In genomic region chr20:43920797-43921196, GRCh38 we compare ENCODE assay signal across 19 cellular contexts. TPM values are rescaled to one million over a fixed set of nuclear protein-coding genes. Genes with fewer than 3 reads are reported as not detected.
DNase-seq lines count a peak whose midpoint lies in the region; ATAC-seq, FAIRE-seq and TF ChIP-seq lines count a peak whose summit lies in the region.
"Had no signal": no experiment of that assay in that cellular context is flagged by ENCODE, and none has a peak within 500 bp of the region (broad histone marks: within the 10 kb centered on the region; RNA-seq: fewer than 3 reads in every experiment).

No MANE protein-coding gene starts in this region.

- H3K79me2 ChIP-seq in OCI-LY3 (ENCODE audit: low read length): peaks cover 100% of the 10 kb centered on the region

- TF ChIP-seq RAD21 in A549 (conservative IDR thresholded peaks at IDR 0.05 in 1 of 2, IDR thresholded peaks at IDR 0.05 in 1 of 2): no peak

- FAIRE-seq in A549 (lab: Jason Lieb, UNC) (no peak), HTR-8/SVneo (lab: Jason Lieb, UNC) (peak; percentile 4)
- FAIRE-seq: D721Med, H54 had no signal

- no peak for TF ChIP-seq CTCF in A549 (IDR thresholded peaks at IDR 0.05)
- TF ChIP-seq CTCF in OCI-LY3 (IDR thresholded peaks at IDR 0.05; ENCODE audit: low read depth, low read length): no peak
- TF ChIP-seq CTCF in neural crest cell (conservative IDR thresholded peaks at IDR 0.05): no peak

- H3K27me3 ChIP-seq in OCI-LY3 (ENCODE audit: low read depth, low read length): no peaks in the 10 kb centered on the region

- H3K9ac ChIP-seq in OCI-LY3 (ENCODE audit: low read length): no peak overlapping the region
- H3K9ac ChIP-seq: GM23248 had no signal

- no peaks in the 10 kb centered on the region for H3K9me3 Mint-ChIP-seq in neural crest cell
- H3K9me3 Mint-ChIP-seq in T-helper 2 cell treated with Interferon-gamma antibody and Interleukin-4, amounts not matched to agents 5 μg/mL and 100 μg/mL, for 36 hours: no peaks in the 10 kb centered on the region
- H3K9me3 Mint-ChIP-seq: CD4-positive, alpha-beta memory T cell had no signal

- H3K4me2 ChIP-seq in A549 (peak overlapping the region; percentile 1; the same call in 1 of the 3 replicates), OCI-LY3 (ENCODE audit: low read length) (peak overlapping the region; percentile 19)

- peaks cover 73% of the 10 kb centered on the region for H3K27me3 Mint-ChIP-seq in neural crest cell (ENCODE audit: low read depth)
- H3K27me3 Mint-ChIP-seq in T-helper 2 cell treated with Interferon-gamma antibody and Interleukin-4, amounts not matched to agents 5 μg/mL and 100 μg/mL, for 36 hours (ENCODE audit: low read depth): peaks cover 54% of the 10 kb centered on the region

- DNase-seq in A549 (ENCODE audit: low read depth in 1 of 2, low spot score in 1 of 2) (no peak), HTR-8/SVneo (ENCODE audit: insufficient read length, low spot score) (no peak), neural crest cell (ENCODE audit: low read depth, low spot score) (no peak)
- DNase-seq in activated naive CD4-positive, alpha-beta T cell treated with anti-CD3 and anti-CD28 coated beads, Interleukin-2, amount 50 U/mL, for 16 hours: no peak
- no peak for DNase-seq in stimulated activated CD4-positive, alpha-beta T cell treated with anti-CD3 and anti-CD28 coated beads, Interleukin-15, amount 100 ng/mL, for 24 hours
- no peak for DNase-seq in T-helper 2 cell treated with Interferon-gamma antibody and Interleukin-4, amounts not matched to agents 5 μg/mL and 100 μg/mL, for 36 hours (ENCODE audit: low spot score)
- no peak for DNase-seq in effector CD4-positive, alpha-beta T cell
- DNase-seq: 8988T; ACHN; C1 segment of cervical spinal cord; CD4-positive, alpha-beta memory T cell; COR-L47; DMS53; GF-D8; GM23248 had no signal

- H3K27ac ChIP-seq in A549 (peak overlapping the region in 1 of 2 experiments; percentile 52; a peak in 2 of 6 replicates), OCI-LY3 (ENCODE audit: low read length) (no peak overlapping the region)
- H3K27ac ChIP-seq: GM23248 had no signal

- no peak overlapping the region for H3K4me3 ChIP-seq in A549
- no peak overlapping the region for H3K4me3 ChIP-seq in OCI-LY3 (ENCODE audit: low read length)
- H3K4me3 ChIP-seq: GM23248 had no signal

- peaks cover 12% of the 10 kb centered on the region for H3K4me1 Mint-ChIP-seq in neural crest cell
- peaks cover 47% of the 10 kb centered on the region for H3K4me1 Mint-ChIP-seq in T-helper 2 cell treated with Interferon-gamma antibody and Interleukin-4, amounts not matched to agents 5 μg/mL and 100 μg/mL, for 36 hours (ENCODE audit: low read depth)

- H3K27ac Mint-ChIP-seq in neural crest cell (ENCODE audit: unreplicated experiment): peak overlapping the region; percentile 64
- H3K27ac Mint-ChIP-seq in T-helper 2 cell treated with Interferon-gamma antibody and Interleukin-4, amounts not matched to agents 5 μg/mL and 100 μg/mL, for 36 hours: no peak overlapping the region
- H3K27ac Mint-ChIP-seq: B cell had no signal

- H3K9me3 ChIP-seq in A549 (no peaks in the 10 kb centered on the region), OCI-LY3 (ENCODE audit: insufficient read depth, low read length) (no peaks in the 10 kb centered on the region)

- no peak for ATAC-seq in A549

- no peak for TF ChIP-seq POLR2A in A549 (IDR thresholded peaks at IDR 0.05; ENCODE audit: low read length)

- POLR2A ChIA-PET in A549 (lab: Yijun Ruan, JAX): no interaction called here

- no peak for TF ChIP-seq EP300 in A549 (IDR thresholded peaks at IDR 0.05)

- no peaks in the 10 kb centered on the region for H3K36me3 Mint-ChIP-seq in neural crest cell (ENCODE audit: low read depth)
- peaks cover 8% of the 10 kb centered on the region for H3K36me3 Mint-ChIP-seq in T-helper 2 cell treated with Interferon-gamma antibody and Interleukin-4, amounts not matched to agents 5 μg/mL and 100 μg/mL, for 36 hours (ENCODE audit: low read depth)
- H3K36me3 Mint-ChIP-seq: CD4-positive, alpha-beta memory T cell had no signal

- H2AFZ ChIP-seq in OCI-LY3 (ENCODE audit: low read depth, low read length): no peak overlapping the region
- H2AFZ ChIP-seq: GM23248 had no signal

- peaks cover 22% of the 10 kb centered on the region for H3K36me3 ChIP-seq in OCI-LY3 (replicated peaks; ENCODE audit: low read depth, low read length)

- CTCF ChIA-PET in A549 (lab: Yijun Ruan, JAX): interaction anchor here (0.8 to 1.8 kb wide), 2 partner anchors 15 to 19 kb away, joined by 4 to 7 read pairs; no protein-coding TSS in a partner anchor

- peaks cover 91% of the 10 kb centered on the region for H4K20me1 ChIP-seq in OCI-LY3 (ENCODE audit: insufficient read depth, low read length)

- peaks cover 29% of the 10 kb centered on the region for H3K4me1 ChIP-seq in A549
- H3K4me1 ChIP-seq in OCI-LY3 (ENCODE audit: low read length): peaks cover 62% of the 10 kb centered on the region

- WGBS in A549 (ENCODE audit: missing lambda C conversion rate): 89% methylated on average over 3 of the region's 4 CpGs

- no peak overlapping the region for H3K4me3 Mint-ChIP-seq in neural crest cell
- no peak overlapping the region for H3K4me3 Mint-ChIP-seq in T-helper 2 cell treated with Interferon-gamma antibody and Interleukin-4, amounts not matched to agents 5 μg/mL and 100 μg/mL, for 36 hours
- H3K4me3 Mint-ChIP-seq: B cell had no signal

TF ChIP-seq in A549, 52 proteins besides CTCF, POLR2A, EP300 and RAD21:
- no peak for TF ChIP-seq MYC (IDR thresholded peaks at IDR 0.05; ENCODE audit: borderline replicate concordance, low read length)
- TF ChIP-seq PHF8 (IDR thresholded peaks at IDR 0.05; ENCODE audit: borderline replicate concordance, low read depth): no peak
- no peak for TF ChIP-seq HOXB13 (CRISPR knock-in tag; IDR thresholded peaks at IDR 0.05; ENCODE audit: low read depth)
- no peak for TF ChIP-seq EHF (CRISPR knock-in tag; IDR thresholded peaks at IDR 0.05)
- no peak for TF ChIP-seq CEBPB (IDR thresholded peaks at IDR 0.05)
- TF ChIP-seq NR3C1 (IDR thresholded peaks at IDR 0.05): no peak
- no peak for TF ChIP-seq FOSB (CRISPR knock-in tag; IDR thresholded peaks at IDR 0.05)
- no peak for TF ChIP-seq GATA3 (IDR thresholded peaks at IDR 0.05; ENCODE audit: borderline replicate concordance)
- TF ChIP-seq, protein P1, sequence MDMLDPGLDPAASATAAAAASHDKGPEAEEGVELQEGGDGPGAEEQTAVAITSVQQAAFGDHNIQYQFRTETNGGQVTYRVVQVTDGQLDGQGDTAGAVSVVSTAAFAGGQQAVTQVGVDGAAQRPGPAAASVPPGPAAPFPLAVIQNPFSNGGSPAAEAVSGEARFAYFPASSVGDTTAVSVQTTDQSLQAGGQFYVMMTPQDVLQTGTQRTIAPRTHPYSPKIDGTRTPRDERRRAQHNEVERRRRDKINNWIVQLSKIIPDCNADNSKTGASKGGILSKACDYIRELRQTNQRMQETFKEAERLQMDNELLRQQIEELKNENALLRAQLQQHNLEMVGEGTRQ (IDR thresholded peaks at IDR 0.05): no peak
- no peak for TF ChIP-seq CBX2 (IDR thresholded peaks at IDR 0.05; ENCODE audit: borderline replicate concordance, low read depth)
- TF ChIP-seq POLR2AphosphoS2 (conservative IDR thresholded peaks at IDR 0.05; ENCODE audit: low read length): no peak
- no peak for TF ChIP-seq RFX5 (IDR thresholded peaks at IDR 0.05)
- TF ChIP-seq TFCP2L1 (CRISPR knock-in tag; IDR thresholded peaks at IDR 0.05): no peak

RNA-seq across cellular contexts. Expression of gene TOX2, which starts 6.1 kb away (rescaled TPM):
- polyA plus RNA-seq in A549 (2011; rRNA removed) (2.5 and 3.4 TPM in 2 replicates), A549 (2017; fragmentation: RNase III; extraction: RNeasy Plus Mini Kit Qiagen cat#74134 plus additional on column Dnase treatment) (4.9 to 7.2 TPM (median 5.3 TPM) in 3 replicates)
- polyA plus RNA-seq in A549 (2012; cell fraction: cytosol; rRNA removed): 3.6 and 4.5 TPM in 2 replicates
- 5.1 and 5.7 TPM in 2 replicates for polyA plus RNA-seq in A549 (2012; cell fraction: nucleus; rRNA removed)
- polyA minus RNA-seq in A549 (2011; rRNA and poly(A)+ RNA removed): 1.6 and 3.3 TPM in 2 replicates
- total RNA-seq in neural crest cell: 3.3 and 4.1 TPM in 2 replicates
